8 cellular contexts compared by ENCODE assay signal in the genomic region with DNA sequence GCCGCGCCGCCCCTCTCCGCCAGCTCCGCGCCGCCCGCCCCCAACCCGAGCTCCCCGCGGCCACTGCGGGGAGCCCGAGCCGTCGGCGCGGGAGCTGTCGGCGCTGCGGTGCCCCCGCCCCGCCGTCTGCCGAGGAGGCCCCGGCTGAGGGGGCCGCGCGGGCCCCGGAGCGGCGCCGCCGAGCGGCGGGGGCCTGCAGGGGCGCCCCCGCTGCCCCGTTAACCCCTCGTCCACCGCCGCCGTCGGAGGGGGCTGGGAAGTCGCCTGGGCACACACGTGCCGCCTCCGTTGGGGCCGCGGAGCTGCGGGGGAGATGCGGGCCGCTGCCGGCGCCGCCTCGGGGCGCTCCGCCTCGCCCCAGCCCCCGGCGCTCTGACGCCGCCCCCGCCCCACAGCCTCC.
DNase-seq lines count a peak whose midpoint lies in the region; ATAC-seq, FAIRE-seq and TF ChIP-seq lines count a peak whose summit lies in the region.
"Not testable (repeated sequence)": the region's sequence is repeated elsewhere in the genome, so short reads cannot be mapped to it uniquely, and the experiment has no call there.

No MANE protein-coding gene starts in this region.

- intact Hi-C loops in Calu3 (cut with micrococcal nuclease; ENCODE audit: unreplicated experiment): not testable (repeated sequence)

- peak overlapping the region; percentile 71 for H3K4me3 Mint-ChIP-seq in Calu3 (ENCODE audit: low read depth, unreplicated experiment)
- H3K4me3 Mint-ChIP-seq in natural killer cell treated with Interleukin-12 subunit alpha and Interleukin-12 subunit beta and Interleukin-15 and Interleukin-18, amount 100 ng/mL, for 72 hours: not testable (repeated sequence)

- not testable (repeated sequence) for H3K27ac Mint-ChIP-seq in Calu3 (ENCODE audit: unreplicated experiment); natural killer cell treated with Interleukin-12 subunit alpha and Interleukin-12 subunit beta and Interleukin-15 and Interleukin-18, amount 100 ng/mL, for 72 hours

- FAIRE-seq in bronchial epithelial cell (lab: Jason Lieb, UNC): not testable (repeated sequence)

- H3K36me3 ChIP-seq in HAP-1 (replicated peaks); WERI-Rb-1; bronchial epithelial cell (ENCODE audit: control insufficient read depth, insufficient read depth, low read length); cardiac muscle cell; thoracic aorta: not testable (repeated sequence)

- not testable (repeated sequence) for H3K9me3 Mint-ChIP-seq in Calu3 (ENCODE audit: low read depth, unreplicated experiment); natural killer cell treated with Interleukin-12 subunit alpha and Interleukin-12 subunit beta and Interleukin-15 and Interleukin-18, amount 100 ng/mL, for 72 hours

- BruUV-seq in Calu3 (replicated peaks; lab: Mats Ljungman, UMichigan): not testable (repeated sequence)

- H3K27ac ChIP-seq in WERI-Rb-1 (peak overlapping the region; percentile 97), cardiac muscle cell (peak overlapping the region; percentile 91)
- not testable (repeated sequence) for H3K27ac ChIP-seq in thoracic aorta

- peak; percentile 23 to 30 for ATAC-seq in natural killer cell treated with Interleukin-12 subunit alpha and Interleukin-12 subunit beta and Interleukin-15 and Interleukin-18, amount 100 ng/mL, for 72 hours
- not testable (repeated sequence) for ATAC-seq in thoracic aorta (ENCODE audit: insufficient number of reproducible peaks, low FRiP score, low read depth)

- peaks cover 33% of the 10 kb centered on the region for H3K36me3 Mint-ChIP-seq in Calu3 (ENCODE audit: insufficient read depth, unreplicated experiment)
- H3K36me3 Mint-ChIP-seq in natural killer cell treated with Interleukin-12 subunit alpha and Interleukin-12 subunit beta and Interleukin-15 and Interleukin-18, amount 100 ng/mL, for 72 hours: not testable (repeated sequence)

- DNase-seq in Calu3 (peak; percentile 24), NCI-H146 (lab: John Stamatoyannopoulos, UW) (peak; percentile 45), cardiac muscle cell (ENCODE audit: low read depth in 1 of 2, low spot score in 1 of 2) (peak; percentile 30 to 52)
- not testable (repeated sequence) for DNase-seq in HAP-1 (ENCODE audit: low spot score in 2 of 2); WERI-Rb-1; bronchial epithelial cell (ENCODE audit: low read depth); natural killer cell treated with Interleukin-12 subunit alpha and Interleukin-12 subunit beta and Interleukin-15 and Interleukin-18, amount 100 ng/mL, for 72 hours (ENCODE audit: low spot score); thoracic aorta (ENCODE audit: low spot score)

- peaks cover 33% of the 10 kb centered on the region for H3K27me3 Mint-ChIP-seq in Calu3 (ENCODE audit: unreplicated experiment)
- H3K27me3 Mint-ChIP-seq in natural killer cell treated with Interleukin-12 subunit alpha and Interleukin-12 subunit beta and Interleukin-15 and Interleukin-18, amount 100 ng/mL, for 72 hours: not testable (repeated sequence)

- not testable (repeated sequence) for TF ChIP-seq CTCF in Calu3 (IDR thresholded peaks at IDR 0.05; ENCODE audit: unreplicated experiment); WERI-Rb-1 (IDR thresholded peaks at IDR 0.05; ENCODE audit: low read depth, low read length); bronchial epithelial cell (IDR thresholded peaks at IDR 0.05; ENCODE audit: insufficient read depth, low read length, severe bottlenecking); cardiac muscle cell (IDR thresholded peaks at IDR 0.05; ENCODE audit: low read depth, low read length); thoracic aorta (IDR thresholded peaks at IDR 0.05)

- H3K27me3 ChIP-seq in HAP-1 (ENCODE audit: low read depth); WERI-Rb-1 (ENCODE audit: insufficient read depth, low read depth, severe bottlenecking); bronchial epithelial cell (ENCODE audit: control insufficient read depth, insufficient read depth, low read length); cardiac muscle cell; thoracic aorta (replicated peaks; ENCODE audit: insufficient read depth): not testable (repeated sequence)

- not testable (repeated sequence) for H3K9me3 ChIP-seq in HAP-1; WERI-Rb-1 (ENCODE audit: severe bottlenecking); cardiac muscle cell (ENCODE audit: low read depth); thoracic aorta

- CTCF ChIA-PET in Calu3 (lab: Charles Lee): not testable (repeated sequence)

- peaks cover 34% of the 10 kb centered on the region for H3K4me1 Mint-ChIP-seq in Calu3 (ENCODE audit: low read depth, unreplicated experiment)
- H3K4me1 Mint-ChIP-seq in natural killer cell treated with Interleukin-12 subunit alpha and Interleukin-12 subunit beta and Interleukin-15 and Interleukin-18, amount 100 ng/mL, for 72 hours (ENCODE audit: low read depth in 2 of 2): peaks cover 33 to 39% of the 10 kb centered on the region in 2 donors

- in situ Hi-C loops in HAP-1 (cut with MboI; ENCODE audit: low sequenced_read_pairs): loop anchor here (25.0 kb wide), 1 partner anchor 597 kb away; a partner anchor contains a TSS

- peak overlapping the region; percentile 57 for H3K4me3 ChIP-seq in HAP-1
- peak overlapping the region; percentile 73 for H3K4me3 ChIP-seq in WERI-Rb-1 (ENCODE audit: low read depth, low read length)
- peak overlapping the region; percentile 53 for H3K4me3 ChIP-seq in bronchial epithelial cell (ENCODE audit: low read depth, low read length)
- peak overlapping the region; percentile 71 for H3K4me3 ChIP-seq in cardiac muscle cell
- peak overlapping the region; percentile 92 for H3K4me3 ChIP-seq in thoracic aorta

- H3K4me1 ChIP-seq in HAP-1; cardiac muscle cell (ENCODE audit: low read depth): not testable (repeated sequence)
- peaks cover 2 to 16% of the 10 kb centered on the region in 2 donors for H3K4me1 ChIP-seq in thoracic aorta (ENCODE audit: control insufficient read depth in 1 of 2, low read depth in 2 of 2)
